1 cellular context compared by ENCODE assay signal in genomic region chr6:157045831-157046454, GRCh38.
TF ChIP-seq lines count a peak whose summit lies in the region.

No MANE protein-coding gene starts in this region.

TF ChIP-seq in H1, 55 proteins besides CTCF, POLR2A, EP300 and RAD21 (continued from another document):
- TF ChIP-seq, protein P1, sequence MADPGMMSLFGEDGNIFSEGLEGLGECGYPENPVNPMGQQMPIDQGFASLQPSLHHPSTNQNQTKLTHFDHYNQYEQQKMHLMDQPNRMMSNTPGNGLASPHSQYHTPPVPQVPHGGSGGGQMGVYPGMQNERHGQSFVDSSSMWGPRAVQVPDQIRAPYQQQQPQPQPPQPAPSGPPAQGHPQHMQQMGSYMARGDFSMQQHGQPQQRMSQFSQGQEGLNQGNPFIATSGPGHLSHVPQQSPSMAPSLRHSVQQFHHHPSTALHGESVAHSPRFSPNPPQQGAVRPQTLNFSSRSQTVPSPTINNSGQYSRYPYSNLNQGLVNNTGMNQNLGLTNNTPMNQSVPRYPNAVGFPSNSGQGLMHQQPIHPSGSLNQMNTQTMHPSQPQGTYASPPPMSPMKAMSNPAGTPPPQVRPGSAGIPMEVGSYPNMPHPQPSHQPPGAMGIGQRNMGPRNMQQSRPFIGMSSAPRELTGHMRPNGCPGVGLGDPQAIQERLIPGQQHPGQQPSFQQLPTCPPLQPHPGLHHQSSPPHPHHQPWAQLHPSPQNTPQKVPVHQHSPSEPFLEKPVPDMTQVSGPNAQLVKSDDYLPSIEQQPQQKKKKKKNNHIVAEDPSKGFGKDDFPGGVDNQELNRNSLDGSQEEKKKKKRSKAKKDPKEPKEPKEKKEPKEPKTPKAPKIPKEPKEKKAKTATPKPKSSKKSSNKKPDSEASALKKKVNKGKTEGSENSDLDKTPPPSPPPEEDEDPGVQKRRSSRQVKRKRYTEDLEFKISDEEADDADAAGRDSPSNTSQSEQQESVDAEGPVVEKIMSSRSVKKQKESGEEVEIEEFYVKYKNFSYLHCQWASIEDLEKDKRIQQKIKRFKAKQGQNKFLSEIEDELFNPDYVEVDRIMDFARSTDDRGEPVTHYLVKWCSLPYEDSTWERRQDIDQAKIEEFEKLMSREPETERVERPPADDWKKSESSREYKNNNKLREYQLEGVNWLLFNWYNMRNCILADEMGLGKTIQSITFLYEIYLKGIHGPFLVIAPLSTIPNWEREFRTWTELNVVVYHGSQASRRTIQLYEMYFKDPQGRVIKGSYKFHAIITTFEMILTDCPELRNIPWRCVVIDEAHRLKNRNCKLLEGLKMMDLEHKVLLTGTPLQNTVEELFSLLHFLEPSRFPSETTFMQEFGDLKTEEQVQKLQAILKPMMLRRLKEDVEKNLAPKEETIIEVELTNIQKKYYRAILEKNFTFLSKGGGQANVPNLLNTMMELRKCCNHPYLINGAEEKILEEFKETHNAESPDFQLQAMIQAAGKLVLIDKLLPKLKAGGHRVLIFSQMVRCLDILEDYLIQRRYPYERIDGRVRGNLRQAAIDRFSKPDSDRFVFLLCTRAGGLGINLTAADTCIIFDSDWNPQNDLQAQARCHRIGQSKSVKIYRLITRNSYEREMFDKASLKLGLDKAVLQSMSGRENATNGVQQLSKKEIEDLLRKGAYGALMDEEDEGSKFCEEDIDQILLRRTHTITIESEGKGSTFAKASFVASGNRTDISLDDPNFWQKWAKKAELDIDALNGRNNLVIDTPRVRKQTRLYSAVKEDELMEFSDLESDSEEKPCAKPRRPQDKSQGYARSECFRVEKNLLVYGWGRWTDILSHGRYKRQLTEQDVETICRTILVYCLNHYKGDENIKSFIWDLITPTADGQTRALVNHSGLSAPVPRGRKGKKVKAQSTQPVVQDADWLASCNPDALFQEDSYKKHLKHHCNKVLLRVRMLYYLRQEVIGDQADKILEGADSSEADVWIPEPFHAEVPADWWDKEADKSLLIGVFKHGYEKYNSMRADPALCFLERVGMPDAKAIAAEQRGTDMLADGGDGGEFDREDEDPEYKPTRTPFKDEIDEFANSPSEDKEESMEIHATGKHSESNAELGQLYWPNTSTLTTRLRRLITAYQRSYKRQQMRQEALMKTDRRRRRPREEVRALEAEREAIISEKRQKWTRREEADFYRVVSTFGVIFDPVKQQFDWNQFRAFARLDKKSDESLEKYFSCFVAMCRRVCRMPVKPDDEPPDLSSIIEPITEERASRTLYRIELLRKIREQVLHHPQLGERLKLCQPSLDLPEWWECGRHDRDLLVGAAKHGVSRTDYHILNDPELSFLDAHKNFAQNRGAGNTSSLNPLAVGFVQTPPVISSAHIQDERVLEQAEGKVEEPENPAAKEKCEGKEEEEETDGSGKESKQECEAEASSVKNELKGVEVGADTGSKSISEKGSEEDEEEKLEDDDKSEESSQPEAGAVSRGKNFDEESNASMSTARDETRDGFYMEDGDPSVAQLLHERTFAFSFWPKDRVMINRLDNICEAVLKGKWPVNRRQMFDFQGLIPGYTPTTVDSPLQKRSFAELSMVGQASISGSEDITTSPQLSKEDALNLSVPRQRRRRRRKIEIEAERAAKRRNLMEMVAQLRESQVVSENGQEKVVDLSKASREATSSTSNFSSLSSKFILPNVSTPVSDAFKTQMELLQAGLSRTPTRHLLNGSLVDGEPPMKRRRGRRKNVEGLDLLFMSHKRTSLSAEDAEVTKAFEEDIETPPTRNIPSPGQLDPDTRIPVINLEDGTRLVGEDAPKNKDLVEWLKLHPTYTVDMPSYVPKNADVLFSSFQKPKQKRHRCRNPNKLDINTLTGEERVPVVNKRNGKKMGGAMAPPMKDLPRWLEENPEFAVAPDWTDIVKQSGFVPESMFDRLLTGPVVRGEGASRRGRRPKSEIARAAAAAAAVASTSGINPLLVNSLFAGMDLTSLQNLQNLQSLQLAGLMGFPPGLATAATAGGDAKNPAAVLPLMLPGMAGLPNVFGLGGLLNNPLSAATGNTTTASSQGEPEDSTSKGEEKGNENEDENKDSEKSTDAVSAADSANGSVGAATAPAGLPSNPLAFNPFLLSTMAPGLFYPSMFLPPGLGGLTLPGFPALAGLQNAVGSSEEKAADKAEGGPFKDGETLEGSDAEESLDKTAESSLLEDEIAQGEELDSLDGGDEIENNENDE (IDR thresholded peaks at IDR 0.05; ENCODE audit: insufficient replicate concordance, low read length), result no peak
